ENCODE assay signal across 31 cellular contexts in the genomic region with DNA sequence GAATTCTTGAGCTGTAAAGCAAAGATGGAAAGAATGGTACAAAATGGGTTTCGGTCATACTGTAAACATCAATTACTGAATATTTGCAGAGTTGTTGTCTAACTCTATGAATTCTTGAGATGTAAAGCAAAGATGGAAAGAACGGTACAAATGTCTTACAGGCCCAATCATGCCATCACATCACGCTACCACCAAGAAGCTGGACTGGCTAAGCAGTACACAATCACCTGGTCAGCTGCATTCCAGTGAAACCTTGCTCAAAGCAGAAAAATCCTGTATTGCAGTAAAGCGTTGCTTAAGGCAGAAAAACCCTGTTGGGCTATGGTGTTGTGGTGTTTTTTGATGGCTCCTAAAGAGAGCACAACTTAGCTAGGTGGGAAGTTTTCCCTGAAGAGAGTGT.
"Had no signal": no experiment of that assay in that cellular context is flagged by ENCODE, and none has a peak within 500 bp of the region (broad histone marks: within the 10 kb centered on the region; RNA-seq: fewer than 3 reads in every experiment).

No MANE protein-coding gene starts in this region.

- H3K9ac ChIP-seq: neural progenitor cell, parathyroid adenoma had no signal

- H3K27ac ChIP-seq: left lung, lower lobe of right lung, neural progenitor cell, neutrophil, parathyroid adenoma, psoas muscle, right atrium auricular region, right lobe of liver, stomach, testis, thyroid gland, transverse colon, upper lobe of right lung had no signal

- H3K27me3 ChIP-seq: left lung, neural progenitor cell, neutrophil, right atrium auricular region, right lobe of liver, stomach, testis, thyroid gland, transverse colon, upper lobe of right lung had no signal

- DNase-seq: hypothalamus; immature natural killer cell; kidney; left colon; left lung; lower lobe of right lung; mesendoderm; naive B cell; natural killer cell; nephron progenitor cell; occipital lobe; psoas muscle; right lobe of liver; stimulated activated CD4-positive, alpha-beta T cell treated with anti-CD3 and anti-CD28 coated beads, Interleukin-1b, Interleukin-23, amount 100 ng/mL, for 48 hours; stimulated activated CD4-positive, alpha-beta T cell treated with anti-CD3 and anti-CD28 coated beads, Interleukin-2, amount 100 ng/mL, for 48 hours; stimulated activated CD4-positive, alpha-beta T cell treated with anti-CD3 and anti-CD28 coated beads, Interleukin-4, amount 100 ng/mL, for 4 hours; stimulated activated naive B cell treated with anti-CD40 and anti-IgM and Interleukin-4, amounts not matched to agents 10 μg/mL and 1 μg/mL and 100 μg/mL, for 72 hours; stimulated activated naive CD8-positive, alpha-beta T cell treated with anti-CD3 and anti-CD28 coated beads, Interleukin-15, Interleukin-2, amounts not matched to agents 100 U/mL and 50 U/mL, for 24 hours; stomach; testis; thyroid gland; transverse colon; upper lobe of right lung had no signal

- H2AFZ ChIP-seq: neural progenitor cell, parathyroid adenoma had no signal

- H3K27me3 Mint-ChIP-seq: naive B cell; stimulated activated naive B cell treated with anti-CD40 and anti-IgM and Interleukin-4, amounts not matched to agents 10 μg/mL and 1 μg/mL and 100 μg/mL, for 72 hours had no signal

- H3K79me2 ChIP-seq: parathyroid adenoma had no signal

- H3K4me3 Mint-ChIP-seq: immature natural killer cell; mesothelial cell of epicardium; naive B cell; natural killer cell; nephron progenitor cell; neural progenitor cell; stimulated activated naive B cell treated with anti-CD40 and anti-IgM and Interleukin-4, amounts not matched to agents 10 μg/mL and 1 μg/mL and 100 μg/mL, for 72 hours had no signal

- H3K9me3 ChIP-seq: left lung, lower lobe of right lung, neutrophil, psoas muscle, right atrium auricular region, right lobe of liver, stomach, testis, thyroid gland, transverse colon, upper lobe of right lung had no signal

- H3K27ac Mint-ChIP-seq: mesothelial cell of epicardium; naive B cell; natural killer cell; nephron progenitor cell; neural progenitor cell; stimulated activated naive B cell treated with anti-CD40 and anti-IgM and Interleukin-4, amounts not matched to agents 10 μg/mL and 1 μg/mL and 100 μg/mL, for 72 hours had no signal

- FAIRE-seq: islet of Langerhans, kidney, urothelium cell line had no signal

- H3K4me3 ChIP-seq: left lung, lower lobe of right lung, neural progenitor cell, psoas muscle, right atrium auricular region, right lobe of liver, smooth muscle cell, stomach, testis, thyroid gland, transverse colon, upper lobe of right lung had no signal

- H3K4me2 ChIP-seq: neural progenitor cell, smooth muscle cell had no signal

- H3K9me3 Mint-ChIP-seq: immature natural killer cell; mesothelial cell of epicardium; naive B cell; natural killer cell; nephron progenitor cell; neural progenitor cell; stimulated activated naive B cell treated with anti-CD40 and anti-IgM and Interleukin-4, amounts not matched to agents 10 μg/mL and 1 μg/mL and 100 μg/mL, for 72 hours had no signal

- H3K4me1 ChIP-seq: left lung, lower lobe of right lung, neural progenitor cell, parathyroid adenoma, psoas muscle, right atrium auricular region, right lobe of liver, stomach, testis, thyroid gland, transverse colon, upper lobe of right lung had no signal

- H3K4me1 Mint-ChIP-seq: neural progenitor cell had no signal

- H3K36me3 Mint-ChIP-seq: mesothelial cell of epicardium; natural killer cell; neural progenitor cell; stimulated activated naive B cell treated with anti-CD40 and anti-IgM and Interleukin-4, amounts not matched to agents 10 μg/mL and 1 μg/mL and 100 μg/mL, for 72 hours had no signal

- H3K36me3 ChIP-seq: left lung, lower lobe of right lung, neural progenitor cell, neutrophil, right atrium auricular region, right lobe of liver, stomach, thyroid gland, transverse colon, upper lobe of right lung had no signal
